In the genomic region with DNA sequence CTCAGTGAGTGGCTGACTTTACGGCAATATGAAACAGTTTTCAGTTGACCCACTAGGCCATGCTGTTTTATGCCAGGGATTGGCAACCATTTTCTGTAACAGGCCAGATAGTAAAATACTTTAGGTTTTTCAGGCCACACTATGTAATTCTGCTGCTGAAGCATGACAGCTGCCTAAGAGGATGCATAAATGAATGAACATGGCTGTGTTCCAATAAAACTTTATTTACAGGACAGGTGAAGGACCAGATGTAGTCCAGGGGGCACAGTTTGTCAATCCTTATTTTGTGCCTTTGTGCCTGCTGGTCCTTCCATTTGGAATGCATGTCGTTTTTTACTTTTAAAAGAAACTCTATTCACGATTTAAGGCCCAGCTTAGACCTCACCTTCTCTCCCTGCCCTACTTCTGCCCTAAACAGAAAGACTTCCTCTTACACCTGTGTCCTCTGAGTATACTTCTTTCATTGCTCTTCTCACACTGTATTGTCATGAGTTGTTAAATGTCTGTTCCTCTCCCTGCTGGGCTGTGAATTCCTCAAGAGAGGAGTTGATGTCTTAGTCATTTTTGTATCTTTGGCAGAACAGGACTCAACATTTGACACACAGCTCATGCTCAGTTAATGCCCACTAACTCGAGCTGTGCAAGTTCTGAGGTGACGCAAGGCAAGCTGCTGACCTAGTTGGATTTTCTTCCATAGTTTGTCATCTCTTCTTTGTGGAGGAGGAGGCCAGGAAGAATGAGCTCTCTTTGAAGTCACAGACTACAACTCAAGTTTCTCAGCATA, we compare ENCODE assay signal across 16 cellular contexts.
DNase-seq lines count a peak whose midpoint lies in the region; ATAC-seq and TF ChIP-seq lines count a peak whose summit lies in the region.
"Had no signal": no experiment of that assay in that cellular context is flagged by ENCODE, and none has a peak within 500 bp of the region (broad histone marks: within the 10 kb centered on the region; RNA-seq: fewer than 3 reads in every experiment).

No MANE protein-coding gene starts in this region.

- no peak for TF ChIP-seq EP300 in upper lobe of left lung (IDR thresholded peaks at IDR 0.05)

- no peaks in the 10 kb centered on the region for H3K27me3 ChIP-seq in MG63
- no peaks in the 10 kb centered on the region for H3K27me3 ChIP-seq in upper lobe of left lung

- H3K27ac ChIP-seq in upper lobe of left lung: no peak overlapping the region
- H3K27ac ChIP-seq: C4-2B had no signal

- TF ChIP-seq POLR2A in upper lobe of left lung (IDR thresholded peaks at IDR 0.05): no peak

- peak; percentile 51 for DNase-seq in EH (ENCODE audit: low read depth)
- peak; percentile 55 for DNase-seq in MG63
- peak; percentile 44 for DNase-seq in epithelial cell of proximal tubule (ENCODE audit: low read depth)
- no peak for DNase-seq in omental fat pad (ENCODE audit: low spot score)
- DNase-seq in NOMO-1 (lab: John Stamatoyannopoulos, UW; ENCODE audit: unreplicated experiment in 2 of 2): no peak
- no peak for DNase-seq in upper lobe of left lung
- no peak for DNase-seq in NCI-H187 (lab: John Stamatoyannopoulos, UW)
- DNase-seq in activated CD4-positive, alpha-beta T cell treated with anti-CD3 and anti-CD28 coated beads, Interleukin-2, amount 50 U/mL, for 4 hours: no peak
- DNase-seq: activated CD4-positive, alpha-beta T cell treated with anti-CD3 and anti-CD28 coated beads for 48 hours; activated T-cell treated with anti-CD3 and anti-CD28 coated beads, Interleukin-2, amount 50 U/mL, for 72 hours; amniotic stem cell; DND-41; immature natural killer cell; NCI-H524 treated with DMSO at 0.1 percent for 48 hours; T-helper 17 cell had no signal

- H3K4me1 ChIP-seq in upper lobe of left lung: peaks cover 8 to 15% (median 10%) of the 10 kb centered on the region in 4 donors

- ATAC-seq in omental fat pad (ENCODE audit: low FRiP score): peak; percentile 73
- ATAC-seq in upper lobe of left lung (ENCODE audit: low FRiP score in 2 of 2): no peak
- ATAC-seq: activated T-cell treated with anti-CD3 and anti-CD28 coated beads, Interleukin-2, amount 50 U/mL, for 72 hours; T-helper 17 cell had no signal

- H3K36me3 ChIP-seq in MG63: peaks cover 9% of the 10 kb centered on the region
- peaks cover 0 to 24% (median 9%) of the 10 kb centered on the region in 4 donors for H3K36me3 ChIP-seq in upper lobe of left lung

- H3K4me3 ChIP-seq in MG63 (no peak overlapping the region), epithelial cell of proximal tubule (ENCODE audit: low read depth, low read length) (no peak overlapping the region), upper lobe of left lung (no peak overlapping the region)

- TF ChIP-seq CTCF in epithelial cell of proximal tubule (conservative IDR thresholded peaks at IDR 0.05; ENCODE audit: low read depth, low read length) (no peak), omental fat pad (IDR thresholded peaks at IDR 0.05) (no peak), upper lobe of left lung (IDR thresholded peaks at IDR 0.05) (no peak)

- H3K9me3 ChIP-seq in MG63 (no peaks in the 10 kb centered on the region), upper lobe of left lung (no peaks in the 10 kb centered on the region)

- WGBS in upper lobe of left lung, 2 donors: 88 to 89% methylated on average over 5 of the region's 5 CpGs

Comparison
In these comparisons a context has a peak if more than half of its experiments do, and no peak if none do; other contexts are left out.
1. DNase-seq: peak in EH (single experiment), MG63 (single experiment) and epithelial cell of proximal tubule (single experiment); none in omental fat pad (single experiment), NOMO-1 (0 of 2), upper lobe of left lung (0 of 2), NCI-H187 (0 of 2) and activated CD4-positive, alpha-beta T cell treated with anti-CD3 and anti-CD28 coated beads, Interleukin-2, amount 50 U/mL, for 4 hours (0 of 2).